Comparison of ENCODE assay signal across 19 cellular contexts in the genomic region with DNA sequence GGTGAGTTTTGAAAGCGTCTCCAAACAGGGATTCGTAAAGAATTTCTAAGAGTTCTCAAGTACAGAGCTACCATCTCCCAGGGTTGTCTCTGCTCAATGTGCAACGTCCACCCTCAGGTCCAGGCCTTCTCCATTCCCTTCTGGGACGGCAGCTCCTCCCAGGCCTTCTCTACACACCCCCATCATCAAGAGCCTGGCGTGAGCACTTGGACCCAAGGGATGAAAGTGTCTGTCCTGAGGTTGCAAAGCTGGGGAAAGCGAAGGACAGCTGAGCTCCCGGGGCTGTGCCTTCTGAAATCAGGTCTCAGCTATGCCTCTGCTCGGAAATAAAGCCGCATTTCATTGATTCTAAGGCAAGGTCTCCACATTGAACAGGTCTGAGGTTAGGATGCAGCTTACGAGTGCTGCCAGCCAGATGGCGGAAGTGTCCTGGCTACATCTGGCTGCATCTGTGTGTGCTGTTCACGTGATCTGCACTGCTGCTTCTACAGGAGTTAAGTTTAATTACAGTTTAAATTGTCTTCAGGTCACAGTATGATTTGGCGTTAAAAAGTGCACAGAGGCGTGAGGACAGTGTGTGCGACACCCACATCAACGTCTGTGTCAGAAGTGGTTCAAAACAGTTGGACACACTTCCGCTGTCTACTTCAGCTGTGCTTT. TPM values are rescaled to one million over a fixed set of nuclear protein-coding genes. Genes with fewer than 3 reads are reported as not detected.
DNase-seq lines count a peak whose midpoint lies in the region; ATAC-seq and TF ChIP-seq lines count a peak whose summit lies in the region.
"Had no signal": no experiment of that assay in that cellular context is flagged by ENCODE, and none has a peak within 500 bp of the region (broad histone marks: within the 10 kb centered on the region; RNA-seq: fewer than 3 reads in every experiment).

No MANE protein-coding gene starts in this region.

- H3K27ac ChIP-seq in HCT116 (ENCODE audit: low read depth, low read length) (no peak overlapping the region), coronary artery (no peak overlapping the region), osteoblast (ENCODE audit: low read depth, low read length) (no peak overlapping the region)
- H3K27ac ChIP-seq: BLaER1, Peyer's patch, uterus had no signal

- H3K27me3 ChIP-seq in HCT116 (ENCODE audit: insufficient read depth, low read length) (no peaks in the 10 kb centered on the region), osteoblast (ENCODE audit: insufficient read depth, low read length) (peaks cover 59% of the 10 kb centered on the region)
- H3K27me3 ChIP-seq: BLaER1, Peyer's patch, uterus had no signal

- no peak overlapping the region for H3K27ac Mint-ChIP-seq in CD14-positive monocyte
- H3K27ac Mint-ChIP-seq: activated B cell treated with CpG ODN at 0.5 μM for 24 hours; stimulated activated naive CD8-positive, alpha-beta T cell treated with anti-CD3 and anti-CD28 coated beads, Interleukin-15, Interleukin-2, amounts not matched to agents 100 ng/mL and 50 ng/mL, for 24 hours; T-cell had no signal

- TF ChIP-seq RAD21 in HCT116 (IDR thresholded peaks at IDR 0.05; ENCODE audit: low read depth), result 0 out of 2 replicates have a peak, but pooled peaks have one; percentile 4

- TF ChIP-seq CTCF in HCT116 (IDR thresholded peaks at IDR 0.05 in 2 of 3, conservative IDR thresholded peaks at IDR 0.05 in 1 of 3; ENCODE audit: borderline replicate concordance in 1 of 3, insufficient read depth in 1 of 3, low read depth in 2 of 3, low read length in 2 of 3), result no peak
- no peak for TF ChIP-seq CTCF in coronary artery (IDR thresholded peaks at IDR 0.05)
- no peak for TF ChIP-seq CTCF in osteoblast (IDR thresholded peaks at IDR 0.05; ENCODE audit: extremely low read depth, low read depth, low read length)
- no peak for TF ChIP-seq CTCF in CD14-positive monocyte (IDR thresholded peaks at IDR 0.05)

- BruUV-seq in HCT116 (replicated peaks; lab: Mats Ljungman, UMichigan), result no TSS peak

- POLR2A ChIA-PET in HCT116 (lab: Charles Lee), result no interaction called here

- peaks cover 11 to 36% (median 18%) of the 10 kb centered on the region in 3 donors for H3K27me3 Mint-ChIP-seq in CD14-positive monocyte (ENCODE audit: low read depth in 3 of 3)

- H3K36me3 ChIP-seq in HCT116 (ENCODE audit: control insufficient read depth in 1 of 2, insufficient read depth in 2 of 2, low read length in 2 of 2) (no peaks in the 10 kb centered on the region), osteoblast (ENCODE audit: insufficient read depth, low read length) (no peaks in the 10 kb centered on the region)
- H3K36me3 ChIP-seq: BLaER1, Peyer's patch, uterus had no signal

- no peaks in the 10 kb centered on the region for H3K9me2 ChIP-seq in HCT116 (ENCODE audit: insufficient read depth)

- RAD21 ChIA-PET in HCT116 (lab: Charles Lee; ENCODE audit: low non-redundant PET in 1 of 2, low total read pairs in 2 of 2, uncharacterized antibody in 2 of 2, unreplicated experiment in 2 of 2), result no interaction called here

- no peaks in the 10 kb centered on the region for H3K4me1 Mint-ChIP-seq in CD14-positive monocyte
- H3K4me1 Mint-ChIP-seq: activated B cell treated with CpG ODN at 0.5 μM for 24 hours, T-cell had no signal

- no peak overlapping the region for H3K4me3 ChIP-seq in HCT116 (replicated peaks in 1 of 2; ENCODE audit: low read depth in 1 of 2, low read length in 2 of 2)
- no peak overlapping the region for H3K4me3 ChIP-seq in coronary artery
- no peak overlapping the region for H3K4me3 ChIP-seq in osteoblast (ENCODE audit: insufficient read depth, low read length)
- H3K4me3 ChIP-seq: BLaER1, Peyer's patch, uterus had no signal

- H3K79me2 ChIP-seq in HCT116 (ENCODE audit: insufficient read depth, low read length), result no peaks in the 10 kb centered on the region
- no peaks in the 10 kb centered on the region for H3K79me2 ChIP-seq in osteoblast (ENCODE audit: insufficient read depth, low read length)

- intact Hi-C loops in HCT116 (cut with micrococcal nuclease) (no loop called here), CD14-positive monocyte (cut with micrococcal nuclease) (no loop called here)

- H3K4me1 ChIP-seq in HCT116 (ENCODE audit: control insufficient read depth in 1 of 2, insufficient read depth in 2 of 2, low read length in 2 of 2), result peaks cover 3 to 5% of the 10 kb centered on the region in 2 experiments; a peak in 2 of 4 replicates
- H3K4me1 ChIP-seq in osteoblast (ENCODE audit: insufficient read depth, low read length), result no peaks in the 10 kb centered on the region
- H3K4me1 ChIP-seq: BLaER1, Peyer's patch, uterus had no signal

- CTCF ChIA-PET in HCT116 (lab: Charles Lee), result no interaction called here

- no peak overlapping the region for H2AFZ ChIP-seq in HCT116 (ENCODE audit: low read depth, low read length, poor library complexity, severe bottlenecking)
- H2AFZ ChIP-seq in osteoblast (ENCODE audit: low read length), result no peak overlapping the region

- peaks cover 0 to 4% (median 2%) of the 10 kb centered on the region in 7 donors for H3K9me3 Mint-ChIP-seq in CD14-positive monocyte
- H3K9me3 Mint-ChIP-seq: activated B cell treated with CpG ODN at 0.5 μM for 24 hours; stimulated activated naive CD8-positive, alpha-beta T cell treated with anti-CD3 and anti-CD28 coated beads, Interleukin-15, Interleukin-2, amounts not matched to agents 100 ng/mL and 50 ng/mL, for 24 hours; T-cell had no signal

- H3K36me3 Mint-ChIP-seq in CD14-positive monocyte, result no peaks in the 10 kb centered on the region
- H3K36me3 Mint-ChIP-seq: T-cell had no signal

- no peak overlapping the region for H3K4me3 Mint-ChIP-seq in CD14-positive monocyte
- H3K4me3 Mint-ChIP-seq: activated B cell treated with CpG ODN at 0.5 μM for 24 hours; stimulated activated naive CD8-positive, alpha-beta T cell treated with anti-CD3 and anti-CD28 coated beads, Interleukin-15, Interleukin-2, amounts not matched to agents 100 ng/mL and 50 ng/mL, for 24 hours; T-cell had no signal

- no peaks in the 10 kb centered on the region for H4K20me1 ChIP-seq in HCT116 (ENCODE audit: insufficient read depth)
- H4K20me1 ChIP-seq in osteoblast (ENCODE audit: insufficient read depth, low read length), result no peaks in the 10 kb centered on the region
- H4K20me1 ChIP-seq: BLaER1 had no signal

- TF ChIP-seq POLR2A in HCT116 (IDR thresholded peaks at IDR 0.05; ENCODE audit: borderline replicate concordance, extremely low read depth, insufficient read depth, insufficient read length), result no peak

- ATAC-seq in HCT116 (no peak), HG03095 (IDR thresholded peaks at IDR 0.05; ENCODE audit: unreplicated experiment) (no peak)
- ATAC-seq: T-cell had no signal

- DNase-seq in HCT116 (ENCODE audit: low read depth, low spot score) (no peak), NCI-H1417 treated with DMSO at 0.1 percent for 48 hours (lab: John Stamatoyannopoulos, UW) (peak; percentile 63), coronary artery (ENCODE audit: low spot score) (peak; percentile 55), osteoblast (ENCODE audit: insufficient read length, low spot score, missing footprints) (peak; percentile 69), NCI-H2029 (lab: John Stamatoyannopoulos, UW) (no peak), CD14-positive monocyte (ENCODE audit: low spot score) (no peak)
- DNase-seq: activated B cell treated with CpG ODN at 0.5 μM for 24 hours; activated CD8-positive, alpha-beta memory T cell treated with anti-CD3 and anti-CD28 coated beads, Interleukin-2, amount 50 U/mL, for 48 hours; activated naive CD4-positive, alpha-beta T cell treated with anti-CD3 and anti-CD28 coated beads, Interleukin-2, amount 50 U/mL, for 16 hours; effector memory CD4-positive, alpha-beta T cell; foreskin melanocyte; mesendoderm; NCI-H510A treated with DMSO at 0.1 percent for 48 hours; uterus had no signal

- H3K4me2 ChIP-seq in HCT116 (ENCODE audit: low read length) (no peak overlapping the region), osteoblast (ENCODE audit: insufficient read depth, low read length) (no peak overlapping the region)
- H3K4me2 ChIP-seq: BLaER1 had no signal

- H3K9ac ChIP-seq in HCT116 (ENCODE audit: low read length), result no peak overlapping the region
- H3K9ac ChIP-seq: BLaER1 had no signal

- H3K9me3 ChIP-seq in HCT116 (ENCODE audit: control insufficient read depth in 1 of 2, insufficient read depth in 1 of 2, low read depth in 1 of 2, low read length in 2 of 2), result no peaks in the 10 kb centered on the region
- no peaks in the 10 kb centered on the region for H3K9me3 ChIP-seq in osteoblast (ENCODE audit: low read depth, low read length)
- H3K9me3 ChIP-seq: Peyer's patch, uterus had no signal

TF ChIP-seq in HCT116, 20 proteins besides CTCF, POLR2A, EP300 and RAD21 (continues in another document):
- TF ChIP-seq EZH2phosphoT487 (IDR thresholded peaks at IDR 0.05; ENCODE audit: borderline replicate concordance) (no peak), FOSL1 (IDR thresholded peaks at IDR 0.05; ENCODE audit: low read depth) (no peak), YY1 (IDR thresholded peaks at IDR 0.05; ENCODE audit: extremely low read depth, insufficient replicate concordance, low read depth, low read length) (no peak), EZH2 (IDR thresholded peaks at IDR 0.05) (no peak)
- TF ChIP-seq, protein P1, sequence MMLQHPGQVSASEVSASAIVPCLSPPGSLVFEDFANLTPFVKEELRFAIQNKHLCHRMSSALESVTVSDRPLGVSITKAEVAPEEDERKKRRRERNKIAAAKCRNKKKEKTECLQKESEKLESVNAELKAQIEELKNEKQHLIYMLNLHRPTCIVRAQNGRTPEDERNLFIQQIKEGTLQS (IDR thresholded peaks at IDR 0.05), result no peak
- TF ChIP-seq, protein P2, sequence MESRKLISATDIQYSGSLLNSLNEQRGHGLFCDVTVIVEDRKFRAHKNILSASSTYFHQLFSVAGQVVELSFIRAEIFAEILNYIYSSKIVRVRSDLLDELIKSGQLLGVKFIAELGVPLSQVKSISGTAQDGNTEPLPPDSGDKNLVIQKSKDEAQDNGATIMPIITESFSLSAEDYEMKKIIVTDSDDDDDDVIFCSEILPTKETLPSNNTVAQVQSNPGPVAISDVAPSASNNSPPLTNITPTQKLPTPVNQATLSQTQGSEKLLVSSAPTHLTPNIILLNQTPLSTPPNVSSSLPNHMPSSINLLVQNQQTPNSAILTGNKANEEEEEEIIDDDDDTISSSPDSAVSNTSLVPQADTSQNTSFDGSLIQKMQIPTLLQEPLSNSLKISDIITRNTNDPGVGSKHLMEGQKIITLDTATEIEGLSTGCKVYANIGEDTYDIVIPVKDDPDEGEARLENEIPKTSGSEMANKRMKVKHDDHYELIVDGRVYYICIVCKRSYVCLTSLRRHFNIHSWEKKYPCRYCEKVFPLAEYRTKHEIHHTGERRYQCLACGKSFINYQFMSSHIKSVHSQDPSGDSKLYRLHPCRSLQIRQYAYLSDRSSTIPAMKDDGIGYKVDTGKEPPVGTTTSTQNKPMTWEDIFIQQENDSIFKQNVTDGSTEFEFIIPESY (IDR thresholded peaks at IDR 0.05; ENCODE audit: extremely low read depth, insufficient replicate concordance, low read length), result no peak

RNA-seq across cellular contexts. Expression of a gene that starts 27.0 kb away (rescaled TPM):
- 41.5 TPM for total RNA-seq in HCT116 (2021; ENCODE audit: unreplicated experiment)
- 36.1 and 42.5 TPM in 2 replicates for polyA plus RNA-seq in HCT116 (2012)
- total RNA-seq in osteoblast, result 10.9 and 14.8 TPM in 2 replicates
- polyA plus RNA-seq in CD14-positive monocyte, result 1 to 10 TPM; 3.6 to 6.9 TPM

RNA-seq across cellular contexts. Expression of a gene that starts 37.3 kb away (rescaled TPM):
- total RNA-seq in HCT116 (2021; ENCODE audit: unreplicated experiment) (7.1 TPM), osteoblast (not detected in 2 replicates)
- 4.0 and 4.2 TPM in 2 replicates for polyA plus RNA-seq in HCT116 (2012)
- polyA plus RNA-seq in CD14-positive monocyte, result not detected
- total RNA-seq: activated B cell treated with CpG ODN at 0.5 μM for 24 hours had no signal

Comparison
In these comparisons a context has a peak if more than half of its experiments do, and no peak if none do; other contexts are left out.
1. DNase-seq: peak in NCI-H1417 treated with DMSO at 0.1 percent for 48 hours (single experiment), coronary artery (single experiment) and osteoblast (single experiment); none in HCT116 (single experiment), NCI-H2029 (single experiment) and CD14-positive monocyte (single experiment).